Comparison of ENCODE assay signal across 23 cellular contexts in genomic region chr2:222806606-222807036, GRCh38. TPM values are rescaled to one million over a fixed set of nuclear protein-coding genes. Genes with fewer than 3 reads are reported as not detected.
DNase-seq lines count a peak whose midpoint lies in the region; ATAC-seq, FAIRE-seq and TF ChIP-seq lines count a peak whose summit lies in the region.
"Had no signal": no experiment of that assay in that cellular context is flagged by ENCODE, and none has a peak within 500 bp of the region (broad histone marks: within the 10 kb centered on the region; RNA-seq: fewer than 3 reads in every experiment).

No MANE protein-coding gene starts in this region.

- H3K36me3 Mint-ChIP-seq in nephron (ENCODE audit: low read depth) (no peaks in the 10 kb centered on the region), type B pancreatic cell (no peaks in the 10 kb centered on the region)
- H3K36me3 Mint-ChIP-seq in CD8-positive, alpha-beta T cell: no peaks in the 10 kb centered on the region
- H3K36me3 Mint-ChIP-seq: activated naive CD4-positive, alpha-beta T cell treated with anti-CD3 and anti-CD28 coated beads, Interleukin-2, amount 10 ng/mL, durations not matched to agents 7 days and 5 days; stimulated activated memory B cell treated with anti-CD40 and anti-IgM and Interleukin-4, amounts not matched to agents 10 μg/mL and 1 μg/mL and 100 μg/mL, for 72 hours had no signal

- no peaks in the 10 kb centered on the region for H3K79me1 ChIP-seq in H1 (ENCODE audit: low read depth, low read length)

- no peaks in the 10 kb centered on the region for H4K20me1 ChIP-seq in H1 (replicated peaks in 1 of 2; ENCODE audit: control insufficient read depth in 1 of 2, insufficient read depth in 2 of 2, low read length in 2 of 2)

- no peak for TF ChIP-seq RAD21 in H1 (IDR thresholded peaks at IDR 0.05 in 1 of 2, conservative IDR thresholded peaks at IDR 0.05 in 1 of 2; ENCODE audit: low read depth in 2 of 2, low read length in 2 of 2)

- no peak for TF ChIP-seq POLR2A in H1 (IDR thresholded peaks at IDR 0.05; ENCODE audit: control extremely low read depth in 1 of 2, low read depth in 2 of 2, low read length in 2 of 2)

- H3K79me2 ChIP-seq in H1 (ENCODE audit: control insufficient read depth in 1 of 2, insufficient read depth in 2 of 2, low read length in 2 of 2): no peaks in the 10 kb centered on the region

- H2AK5ac ChIP-seq in H1 (ENCODE audit: low read depth, low read length): no peak overlapping the region

- H4K5ac ChIP-seq in H1 (ENCODE audit: insufficient read length, low read depth, low read length): no peak overlapping the region

- no peak overlapping the region for H3K9ac ChIP-seq in H1 (replicated peaks in 1 of 4; ENCODE audit: extremely low read depth in 1 of 4, low read depth in 3 of 4, low read length in 3 of 4)

- POLR2A ChIA-PET in H1 (lab: Charles Lee; ENCODE audit: partially characterized antibody): no interaction called here
- POLR2A ChIA-PET in CD8-positive, alpha-beta T cell (lab: Charles Lee): no interaction called here

- H3K36me3 ChIP-seq in left ventricle myocardium inferior (no peaks in the 10 kb centered on the region), H1 (ENCODE audit: control insufficient read depth in 2 of 4, insufficient read depth in 4 of 4, low read length in 3 of 4) (no peaks in the 10 kb centered on the region)
- H3K36me3 ChIP-seq in CD8-positive, alpha-beta T cell (ENCODE audit: insufficient read depth, low read length): no peaks in the 10 kb centered on the region
- H3K36me3 ChIP-seq: lower lobe of right lung, thoracic aorta had no signal

- no peak for FAIRE-seq in H1 (lab: Jason Lieb, UNC)
- FAIRE-seq: G401.6 had no signal

- no peak overlapping the region for H3K56ac ChIP-seq in H1 (replicated peaks; ENCODE audit: insufficient read length, low read depth, low read length)

- no peak overlapping the region for H2BK15ac ChIP-seq in H1 (ENCODE audit: low read length)

- H3K23ac ChIP-seq in H1 (ENCODE audit: insufficient read length): no peak overlapping the region

- no peak overlapping the region for H2BK5ac ChIP-seq in H1 (ENCODE audit: low read depth, low read length)

- peak overlapping the region; percentile 48; the same call in 1 of the 2 replicates for H2AFZ ChIP-seq in H1 (ENCODE audit: low read length)

- H3K9me3 ChIP-seq in left ventricle myocardium inferior (replicated peaks) (no peaks in the 10 kb centered on the region), H1 (ENCODE audit: insufficient read depth in 2 of 2, low read depth in 1 of 2, low read length in 1 of 2) (no peaks in the 10 kb centered on the region)
- H3K9me3 ChIP-seq in CD8-positive, alpha-beta T cell (ENCODE audit: low read length): no peaks in the 10 kb centered on the region
- H3K9me3 ChIP-seq: lower lobe of right lung, thoracic aorta had no signal

- H3K9me3 Mint-ChIP-seq in nephron (no peaks in the 10 kb centered on the region), type B pancreatic cell (no peaks in the 10 kb centered on the region)
- H3K9me3 Mint-ChIP-seq in CD8-positive, alpha-beta T cell: no peaks in the 10 kb centered on the region
- H3K9me3 Mint-ChIP-seq: activated naive CD4-positive, alpha-beta T cell treated with anti-CD3 and anti-CD28 coated beads, Interleukin-2, amount 10 ng/mL, durations not matched to agents 7 days and 5 days; effector memory CD8-positive, alpha-beta T cell; stimulated activated memory B cell treated with anti-CD40 and anti-IgM and Interleukin-4, amounts not matched to agents 10 μg/mL and 1 μg/mL and 100 μg/mL, for 72 hours had no signal

- TF ChIP-seq CTCF in left ventricle myocardium inferior (IDR thresholded peaks at IDR 0.05; ENCODE audit: borderline replicate concordance) (no peak), H1 (IDR thresholded peaks at IDR 0.05; ENCODE audit: control extremely low read depth in 1 of 3, insufficient read depth in 1 of 3, low read depth in 1 of 3, low read length in 3 of 3) (no peak), nephron (IDR thresholded peaks at IDR 0.05; ENCODE audit: unreplicated experiment in 3 of 3) (no peak), type B pancreatic cell (conservative IDR thresholded peaks at IDR 0.05) (no peak)
- TF ChIP-seq CTCF in CD8-positive, alpha-beta T cell (IDR thresholded peaks at IDR 0.05): no peak

- H3K4me3 ChIP-seq in left ventricle myocardium inferior (no peak overlapping the region), H1 (ENCODE audit: extremely low read depth in 1 of 4, insufficient read depth in 2 of 4, low read depth in 3 of 4, low read length in 4 of 4) (no peak overlapping the region)
- no peak overlapping the region for H3K4me3 ChIP-seq in CD8-positive, alpha-beta T cell (ENCODE audit: low read depth, low read length)
- H3K4me3 ChIP-seq: lower lobe of right lung, thoracic aorta had no signal

- WGBS in H1 (ENCODE audit: extremely low coverage in 1 of 2, insufficient coverage in 1 of 2, insufficient read length in 1 of 2, insufficient replicate concordance in 2 of 2, low coverage in 1 of 2, low lambda C conversion rate in 2 of 2, missing lambda C conversion rate in 1 of 2), 2 experiments: 88% methylated on average over 3 of the region's 3 CpGs; no CpG with 5 or more reads in 1 of the 2 experiments

- H2BK12ac ChIP-seq in H1 (ENCODE audit: low read depth, low read length): no peak overlapping the region

- CTCF ChIA-PET in H1 (lab: Charles Lee; ENCODE audit: partially characterized antibody): interaction anchor here (5.1 kb wide), 1 partner anchor 9 kb away, joined by 27 read pairs; no protein-coding TSS in a partner anchor
- CTCF ChIA-PET in CD8-positive, alpha-beta T cell (lab: Charles Lee): no interaction called here

- H3K27me3 Mint-ChIP-seq in nephron (ENCODE audit: low read depth) (peaks cover 4% of the 10 kb centered on the region), type B pancreatic cell (no peaks in the 10 kb centered on the region)
- no peaks in the 10 kb centered on the region for H3K27me3 Mint-ChIP-seq in CD8-positive, alpha-beta T cell (ENCODE audit: low read depth)

- H2BK20ac ChIP-seq in H1 (ENCODE audit: low read length): no peak overlapping the region

- H3K23me2 ChIP-seq in H1 (ENCODE audit: low read depth, low read length): no peaks in the 10 kb centered on the region

- TF ChIP-seq EP300 in H1 (IDR thresholded peaks at IDR 0.05; ENCODE audit: borderline replicate concordance in 1 of 2, low read depth in 2 of 2, low read length in 2 of 2): no peak

- H3K4me1 ChIP-seq in left ventricle myocardium inferior: peaks cover 27% of the 10 kb centered on the region
- no peaks in the 10 kb centered on the region for H3K4me1 ChIP-seq in H1 (replicated peaks in 1 of 4; ENCODE audit: control insufficient read depth in 3 of 4, insufficient read depth in 4 of 4, low read length in 3 of 4)
- no peaks in the 10 kb centered on the region for H3K4me1 ChIP-seq in CD8-positive, alpha-beta T cell (ENCODE audit: insufficient read depth, low read length)

- no peak overlapping the region for H3K4me2 ChIP-seq in H1 (ENCODE audit: insufficient read depth in 1 of 2, low read depth in 2 of 2, low read length in 2 of 2)

- no peak overlapping the region for H2BK120ac ChIP-seq in H1 (replicated peaks; ENCODE audit: low read depth, low read length)

- H3K4ac ChIP-seq in H1 (replicated peaks; ENCODE audit: insufficient read length, low read depth, low read length): no peak overlapping the region

- intact Hi-C loops in left ventricle myocardium inferior (cut with micrococcal nuclease) (no loop called here), left cardiac atrium (cut with DNase I) (no loop called here)
- intact Hi-C loops in CD8-positive, alpha-beta T cell (cut with DNase I, micrococcal nuclease): no loop called here

- H3K27ac Mint-ChIP-seq in nephron (peak overlapping the region; percentile 48 to 58 (median 53)), type B pancreatic cell (peak overlapping the region; percentile 91)
- no peak overlapping the region for H3K27ac Mint-ChIP-seq in CD8-positive, alpha-beta T cell
- H3K27ac Mint-ChIP-seq: activated naive CD4-positive, alpha-beta T cell treated with anti-CD3 and anti-CD28 coated beads, Interleukin-2, amount 10 ng/mL, durations not matched to agents 7 days and 5 days; effector memory CD8-positive, alpha-beta T cell; stimulated activated memory B cell treated with anti-CD40 and anti-IgM and Interleukin-4, amounts not matched to agents 10 μg/mL and 1 μg/mL and 100 μg/mL, for 72 hours had no signal

- no peak overlapping the region for H3K4me3 Mint-ChIP-seq in nephron
- peak overlapping the region; percentile 80 for H3K4me3 Mint-ChIP-seq in type B pancreatic cell
- H3K4me3 Mint-ChIP-seq in CD8-positive, alpha-beta T cell: no peak overlapping the region
- H3K4me3 Mint-ChIP-seq: activated naive CD4-positive, alpha-beta T cell treated with anti-CD3 and anti-CD28 coated beads, Interleukin-2, amount 10 ng/mL, durations not matched to agents 7 days and 5 days; effector memory CD8-positive, alpha-beta T cell; stimulated activated memory B cell treated with anti-CD40 and anti-IgM and Interleukin-4, amounts not matched to agents 10 μg/mL and 1 μg/mL and 100 μg/mL, for 72 hours had no signal

- H3K27me3 ChIP-seq in left ventricle myocardium inferior (ENCODE audit: low read depth) (no peaks in the 10 kb centered on the region), H1 (replicated peaks in 1 of 4; ENCODE audit: control insufficient read depth in 3 of 4, extremely low read depth in 1 of 4, insufficient read depth in 3 of 4, low read length in 3 of 4) (no peaks in the 10 kb centered on the region)
- no peaks in the 10 kb centered on the region for H3K27me3 ChIP-seq in CD8-positive, alpha-beta T cell (ENCODE audit: insufficient read depth, low read length)

- H3K4me1 Mint-ChIP-seq in nephron (peaks cover 30% of the 10 kb centered on the region), type B pancreatic cell (ENCODE audit: unreplicated experiment) (peaks cover 24% of the 10 kb centered on the region)
- H3K4me1 Mint-ChIP-seq in CD8-positive, alpha-beta T cell (ENCODE audit: low read depth): no peaks in the 10 kb centered on the region
- H3K4me1 Mint-ChIP-seq: activated naive CD4-positive, alpha-beta T cell treated with anti-CD3 and anti-CD28 coated beads, Interleukin-2, amount 10 ng/mL, durations not matched to agents 7 days and 5 days had no signal

- no peak overlapping the region for H3K18ac ChIP-seq in H1 (ENCODE audit: extremely low read depth, low read length)

- no peak overlapping the region for H4K91ac ChIP-seq in H1 (replicated peaks; ENCODE audit: insufficient read length, low read length)

- H3K27ac ChIP-seq in left ventricle myocardium inferior (replicated peaks): peak overlapping the region; percentile 71
- H3K27ac ChIP-seq in H1 (ENCODE audit: low read depth, low read length): no peak overlapping the region
- no peak overlapping the region for H3K27ac ChIP-seq in CD8-positive, alpha-beta T cell (ENCODE audit: low read depth, low read length)
- H3K27ac ChIP-seq: C4-2B, lower lobe of right lung, thoracic aorta had no signal

- H4K8ac ChIP-seq in H1 (ENCODE audit: extremely low read depth, insufficient read depth, low read length): no peak overlapping the region

- ATAC-seq in left cardiac atrium: no peak
- no peak for ATAC-seq in CD8-positive, alpha-beta T cell
- ATAC-seq: effector memory CD8-positive, alpha-beta T cell; stimulated activated memory B cell treated with anti-CD40 and anti-IgM and Interleukin-4, amounts not matched to agents 10 μg/mL and 1 μg/mL and 100 μg/mL, for 72 hours had no signal

- DNase-seq in left ventricle myocardium inferior: no peak
- DNase-seq in left cardiac atrium: no peak
- no peak for DNase-seq in H1 (ENCODE audit: low read depth in 1 of 2, low spot score in 2 of 2)
- DNase-seq in type B pancreatic cell (ENCODE audit: extremely low spot score, unreplicated experiment): no peak
- DNase-seq in HK-2 (ENCODE audit: unreplicated experiment): no peak
- DNase-seq in CD8-positive, alpha-beta T cell: no peak
- DNase-seq in NAMALWA (ENCODE audit: low spot score): no peak
- DNase-seq: ACHN; activated CD4-positive, alpha-beta T cell treated with anti-CD3 and anti-CD28 coated beads for 1 hour; activated CD8-positive, alpha-beta memory T cell treated with anti-CD3 and anti-CD28 coated beads for 24 hours; activated naive CD4-positive, alpha-beta T cell treated with anti-CD3 and anti-CD28 coated beads, Interleukin-2, amount 10 ng/mL, durations not matched to agents 7 days and 5 days; activated T-cell treated with anti-CD3 and anti-CD28 coated beads, Interleukin-2, amount 50 U/mL, for 48 hours; anterior cingulate cortex; DMS153; effector memory CD8-positive, alpha-beta T cell; lower lobe of right lung; NCI-H2029; stimulated activated CD4-positive, alpha-beta T cell treated with anti-CD3 and anti-CD28 coated beads, Interleukin-1b, Interleukin-23, amount 100 ng/mL, for 48 hours had no signal

- H3K14ac ChIP-seq in H1 (ENCODE audit: insufficient read length): no peak overlapping the region

RNA-seq across cellular contexts. Expression of gene ACSL3, which starts 54.2 kb away (rescaled TPM):
- total RNA-seq in left ventricle myocardium inferior (50.1 TPM), left cardiac atrium (10 to 100 TPM; 37.8 to 38.1 TPM), type B pancreatic cell (ENCODE audit: low replicate concordance) (95.8 and 96.5 TPM in 2 replicates)
- total RNA-seq in H1 (2021; fragmentation: NEBNext Ultra II Directional; extraction: Animal tissue kit (Norgen Biotek cat#: 25700)): 94.0 and 98.1 TPM in 2 replicates
- polyA plus RNA-seq in H1 (2011; rRNA removed): 37.5 and 53.3 TPM in 2 replicates
- 41.9 TPM for polyA plus RNA-seq in H1 (2011; cell fraction: cytosol; rRNA removed)
- polyA plus RNA-seq in H1 (2011; cell fraction: nucleus; rRNA removed): 45.3 TPM
- polyA plus RNA-seq in H1 (2012, experiment 1 of 2): 39.7 to 94.3 TPM (median 50.2 TPM) in 4 replicates
- 3.1 TPM for polyA plus RNA-seq in H1 (2012, experiment 2 of 2)
- polyA plus RNA-seq in H1 (2013, experiment 1 of 2): 108 TPM
- 128 TPM for polyA plus RNA-seq in H1 (2013, experiment 2 of 2)
- 147 and 157 TPM in 2 replicates for polyA minus RNA-seq in H1 (2011; rRNA and poly(A)+ RNA removed)
- 63.3 TPM for polyA minus RNA-seq in H1 (2011; cell fraction: cytosol; rRNA and poly(A)+ RNA removed)
- polyA minus RNA-seq in H1 (2011; cell fraction: nucleus; rRNA and poly(A)+ RNA removed): 110 TPM
- total RNA-seq in CD8-positive, alpha-beta T cell: 10 to 100 TPM; 89.5 to 97.6 TPM
